34 cellular contexts compared by ENCODE assay signal in genomic region chr1:240349695-240350094, GRCh38.
"Had no signal": no experiment of that assay in that cellular context is flagged by ENCODE, and none has a peak within 500 bp of the region (broad histone marks: within the 10 kb centered on the region; RNA-seq: fewer than 3 reads in every experiment).

No MANE protein-coding gene starts in this region.

- H3K36me3 Mint-ChIP-seq: activated naive CD4-positive, alpha-beta T cell treated with anti-CD3 and anti-CD28 coated beads, Interleukin-2, amount 50 U/mL, for 24 hours; activated naive CD8-positive, alpha-beta T cell treated with anti-CD3 and anti-CD28 coated beads, Interleukin-2, amount 10 ng/mL, durations not matched to agents 7 days and 5 days; WTC11 had no signal

- H3K4me3 ChIP-seq: adrenal gland, body of pancreas, breast epithelium, Peyer's patch, SJSA1 had no signal

- H3K27me3 ChIP-seq: adrenal gland, body of pancreas, breast epithelium, Peyer's patch, SJSA1 had no signal

- H3K9me3 ChIP-seq: adrenal gland, body of pancreas, breast epithelium, Peyer's patch, SJSA1 had no signal

- DNase-seq: activated CD4-positive, alpha-beta T cell treated with anti-CD3 and anti-CD28 coated beads for 36 hours; activated CD4-positive, alpha-beta T cell treated with anti-CD3 and anti-CD28 coated beads, Interleukin-2, amount 10 ng/mL, durations not matched to agents 7 days and 5 days; activated CD4-positive, alpha-beta T cell treated with anti-CD3 and anti-CD28 coated beads, Interleukin-2, amount 50 U/mL, for 48 hours; activated CD8-positive, alpha-beta T cell treated with anti-CD3 and anti-CD28 coated beads, Interleukin-2, amount 10 ng/mL, durations not matched to agents 7 days and 5 days; activated gamma-delta T cell; activated naive CD4-positive, alpha-beta T cell treated with Interleukin-2 at 50 U/mL for 16 hours; activated naive CD8-positive, alpha-beta T cell treated with anti-CD3 and anti-CD28 coated beads, Interleukin-2, amount 10 ng/mL, durations not matched to agents 7 days and 5 days; activated T-cell treated with anti-CD3 and anti-CD28 coated beads, Interleukin-2, amount 50 U/mL, for 24 hours; adrenal gland; body of pancreas; Karpas-422; NCI-H1105; NCI-H1417 treated with DMSO at 0.1 percent for 48 hours; NCI-H187 treated with DMSO at 0.1 percent for 48 hours; NCI-H2081; NCI-H226; NCI-H510A; NCI-H526; NCI-H748 treated with DMSO at 0.1 percent for 48 hours; NK-92 treated with Interleukin-12 subunit alpha and Interleukin-12 subunit beta, amount 100 ng/mL, for 24 hours; PC-3; Peyer's patch; RPMI8226; SHP77 treated with DMSO at 0.1 percent for 48 hours; SW 1271; T-helper 1 cell; T-helper 2 cell had no signal

- H3K9me3 Mint-ChIP-seq: activated CD4-positive, alpha-beta T cell treated with anti-CD3 and anti-CD28 coated beads, Interleukin-2, amount 10 ng/mL, durations not matched to agents 7 days and 5 days; WTC11 had no signal

- H3K36me3 ChIP-seq: adrenal gland, breast epithelium, Peyer's patch, SJSA1 had no signal

- H3K4me1 ChIP-seq: body of pancreas, breast epithelium, Peyer's patch had no signal

- H3K27me3 Mint-ChIP-seq: activated CD4-positive, alpha-beta T cell treated with anti-CD3 and anti-CD28 coated beads for 36 hours; activated CD4-positive, alpha-beta T cell treated with anti-CD3 and anti-CD28 coated beads, Interleukin-2, amount 10 ng/mL, durations not matched to agents 7 days and 5 days; activated naive CD4-positive, alpha-beta T cell treated with anti-CD3 and anti-CD28 coated beads, Interleukin-2, amount 50 U/mL, for 24 hours; activated naive CD8-positive, alpha-beta T cell treated with anti-CD3 and anti-CD28 coated beads, Interleukin-2, amount 10 ng/mL, durations not matched to agents 7 days and 5 days; activated T-cell treated with anti-CD3 and anti-CD28 coated beads, Interleukin-2, amount 50 U/mL, for 24 hours had no signal

- H3K27ac Mint-ChIP-seq: activated CD4-positive, alpha-beta T cell treated with anti-CD3 and anti-CD28 coated beads for 36 hours; activated CD4-positive, alpha-beta T cell treated with anti-CD3 and anti-CD28 coated beads, Interleukin-2, amount 10 ng/mL, durations not matched to agents 7 days and 5 days; activated CD8-positive, alpha-beta T cell treated with anti-CD3 and anti-CD28 coated beads, Interleukin-2, amount 10 ng/mL, durations not matched to agents 7 days and 5 days; activated naive CD4-positive, alpha-beta T cell treated with anti-CD3 and anti-CD28 coated beads, Interleukin-2, amount 50 U/mL, for 24 hours; activated naive CD8-positive, alpha-beta T cell treated with anti-CD3 and anti-CD28 coated beads, Interleukin-2, amount 10 ng/mL, durations not matched to agents 7 days and 5 days; activated T-cell treated with anti-CD3 and anti-CD28 coated beads, Interleukin-2, amount 50 U/mL, for 24 hours; activated T-helper 2 cell treated with anti-CD3 and anti-CD28 coated beads, Interferon-gamma antibody, Interleukin-2, Interleukin-4, amounts not matched to agents 10 μg/mL and 5 μg/mL and 100 μg/mL, durations not matched to agents 14 hours and 24 hours and 36 hours; WTC11 had no signal

- FAIRE-seq: TTC549 had no signal

- H3K27ac ChIP-seq: adrenal gland, body of pancreas, breast epithelium, Peyer's patch had no signal

- H3K4me3 Mint-ChIP-seq: activated CD4-positive, alpha-beta T cell treated with anti-CD3 and anti-CD28 coated beads for 36 hours; activated CD4-positive, alpha-beta T cell treated with anti-CD3 and anti-CD28 coated beads, Interleukin-2, amount 10 ng/mL, durations not matched to agents 7 days and 5 days; activated CD8-positive, alpha-beta T cell treated with anti-CD3 and anti-CD28 coated beads, Interleukin-2, amount 10 ng/mL, durations not matched to agents 7 days and 5 days; activated naive CD4-positive, alpha-beta T cell treated with anti-CD3 and anti-CD28 coated beads, Interleukin-2, amount 50 U/mL, for 24 hours; activated naive CD8-positive, alpha-beta T cell treated with anti-CD3 and anti-CD28 coated beads, Interleukin-2, amount 10 ng/mL, durations not matched to agents 7 days and 5 days; activated T-cell treated with anti-CD3 and anti-CD28 coated beads, Interleukin-2, amount 50 U/mL, for 24 hours; WTC11 had no signal

- H3K4me1 Mint-ChIP-seq: activated CD4-positive, alpha-beta T cell treated with anti-CD3 and anti-CD28 coated beads for 36 hours; activated CD4-positive, alpha-beta T cell treated with anti-CD3 and anti-CD28 coated beads, Interleukin-2, amount 10 ng/mL, durations not matched to agents 7 days and 5 days; activated naive CD4-positive, alpha-beta T cell treated with anti-CD3 and anti-CD28 coated beads, Interleukin-2, amount 50 U/mL, for 24 hours; activated naive CD8-positive, alpha-beta T cell treated with anti-CD3 and anti-CD28 coated beads, Interleukin-2, amount 10 ng/mL, durations not matched to agents 7 days and 5 days had no signal

- ATAC-seq: activated CD4-positive, alpha-beta T cell treated with anti-CD3 and anti-CD28 coated beads for 36 hours; activated CD4-positive, CD25-positive, alpha-beta regulatory T cell treated with anti-CD3 and anti-CD28 coated beads, Interleukin-2, amount 50 U/mL, for 24 hours; activated CD8-positive, alpha-beta T cell treated with anti-CD3 and anti-CD28 coated beads, Interleukin-2, amount 10 ng/mL, durations not matched to agents 7 days and 5 days; body of pancreas; PC-3; WTC11 had no signal
